Comparison of ENCODE assay signal across 1 cellular context in the genomic region with DNA sequence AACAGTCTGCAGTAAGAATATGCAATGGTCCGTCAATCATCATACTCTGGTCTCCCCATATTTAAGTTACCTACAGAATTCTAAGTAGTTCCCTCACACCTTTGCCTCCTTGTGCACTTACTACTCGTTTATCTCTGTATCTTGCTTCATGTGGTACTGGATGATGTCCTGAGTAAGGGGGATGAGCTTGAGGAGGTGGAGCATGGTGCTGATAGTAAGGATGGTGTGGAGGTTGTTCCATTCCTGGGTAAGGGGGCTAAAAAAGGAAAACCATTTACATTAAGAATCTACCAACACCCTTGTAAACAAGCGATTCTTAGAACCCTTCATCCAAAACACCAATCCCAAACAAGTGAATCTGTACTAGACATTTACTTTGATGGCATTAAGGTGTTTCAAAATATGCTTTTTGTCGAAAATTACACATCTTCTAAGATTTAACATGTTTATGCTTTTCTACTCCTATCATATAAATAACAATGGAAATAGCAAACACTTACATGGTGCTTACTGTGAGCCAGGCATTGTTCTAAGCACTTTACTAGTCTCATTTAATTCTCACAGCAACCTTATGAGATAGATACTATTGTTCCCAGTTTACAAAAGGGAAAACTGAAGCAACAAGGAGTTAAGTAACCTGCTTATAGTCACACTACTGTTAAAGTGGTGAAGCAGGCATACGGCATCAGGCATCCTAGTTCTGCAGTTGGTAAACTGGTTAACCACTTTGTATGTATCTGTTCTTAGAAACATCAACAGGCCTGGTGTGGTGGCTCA.
TF ChIP-seq lines count a peak whose summit lies in the region.

No MANE protein-coding gene starts in this region.

TF ChIP-seq in H1, 55 proteins besides CTCF, POLR2A, EP300 and RAD21:
- TF ChIP-seq TAF7 (optimal IDR thresholded peaks at IDR 0.05; ENCODE audit: borderline replicate concordance, low read depth, low read length) (no peak), BCL11A (IDR thresholded peaks at IDR 0.05; ENCODE audit: low read depth in 2 of 2, low read length in 2 of 2) (no peak), CEBPB (IDR thresholded peaks at IDR 0.05; ENCODE audit: low read depth, low read length) (no peak), CHD2 (IDR thresholded peaks at IDR 0.05; ENCODE audit: low read length) (no peak), MAFK (IDR thresholded peaks at IDR 0.05; ENCODE audit: low read depth, low read length) (no peak), TBP (IDR thresholded peaks at IDR 0.05; ENCODE audit: low read depth, low read length) (no peak), SAP30 (IDR thresholded peaks at IDR 0.05; ENCODE audit: insufficient read depth, insufficient replicate concordance, low read length) (no peak), FOSL1 (IDR thresholded peaks at IDR 0.05; ENCODE audit: insufficient read depth, low read depth, low read length) (no peak), SIRT6 (IDR thresholded peaks at IDR 0.05; ENCODE audit: low read length) (no peak), MAX (IDR thresholded peaks at IDR 0.05) (no peak), KDM4A (IDR thresholded peaks at IDR 0.05; ENCODE audit: low read depth, low read length, severe bottlenecking) (no peak), KDM5A (IDR thresholded peaks at IDR 0.05; ENCODE audit: low read length) (no peak), CTBP2 (IDR thresholded peaks at IDR 0.05; ENCODE audit: borderline replicate concordance, insufficient read depth, insufficient read length, low read length) (no peak), EZH2 (IDR thresholded peaks at IDR 0.05; ENCODE audit: low read depth, low read length, severe bottlenecking) (no peak), SP2 (IDR thresholded peaks at IDR 0.05; ENCODE audit: low read length) (no peak), SP1 (IDR thresholded peaks at IDR 0.05; ENCODE audit: low read depth, low read length) (no peak), SUZ12 (IDR thresholded peaks at IDR 0.05; ENCODE audit: low read length) (no peak), NANOG (IDR thresholded peaks at IDR 0.05; ENCODE audit: insufficient read depth, low read depth, low read length, poor library complexity, severe bottlenecking) (no peak)
- TF ChIP-seq, protein P1, sequence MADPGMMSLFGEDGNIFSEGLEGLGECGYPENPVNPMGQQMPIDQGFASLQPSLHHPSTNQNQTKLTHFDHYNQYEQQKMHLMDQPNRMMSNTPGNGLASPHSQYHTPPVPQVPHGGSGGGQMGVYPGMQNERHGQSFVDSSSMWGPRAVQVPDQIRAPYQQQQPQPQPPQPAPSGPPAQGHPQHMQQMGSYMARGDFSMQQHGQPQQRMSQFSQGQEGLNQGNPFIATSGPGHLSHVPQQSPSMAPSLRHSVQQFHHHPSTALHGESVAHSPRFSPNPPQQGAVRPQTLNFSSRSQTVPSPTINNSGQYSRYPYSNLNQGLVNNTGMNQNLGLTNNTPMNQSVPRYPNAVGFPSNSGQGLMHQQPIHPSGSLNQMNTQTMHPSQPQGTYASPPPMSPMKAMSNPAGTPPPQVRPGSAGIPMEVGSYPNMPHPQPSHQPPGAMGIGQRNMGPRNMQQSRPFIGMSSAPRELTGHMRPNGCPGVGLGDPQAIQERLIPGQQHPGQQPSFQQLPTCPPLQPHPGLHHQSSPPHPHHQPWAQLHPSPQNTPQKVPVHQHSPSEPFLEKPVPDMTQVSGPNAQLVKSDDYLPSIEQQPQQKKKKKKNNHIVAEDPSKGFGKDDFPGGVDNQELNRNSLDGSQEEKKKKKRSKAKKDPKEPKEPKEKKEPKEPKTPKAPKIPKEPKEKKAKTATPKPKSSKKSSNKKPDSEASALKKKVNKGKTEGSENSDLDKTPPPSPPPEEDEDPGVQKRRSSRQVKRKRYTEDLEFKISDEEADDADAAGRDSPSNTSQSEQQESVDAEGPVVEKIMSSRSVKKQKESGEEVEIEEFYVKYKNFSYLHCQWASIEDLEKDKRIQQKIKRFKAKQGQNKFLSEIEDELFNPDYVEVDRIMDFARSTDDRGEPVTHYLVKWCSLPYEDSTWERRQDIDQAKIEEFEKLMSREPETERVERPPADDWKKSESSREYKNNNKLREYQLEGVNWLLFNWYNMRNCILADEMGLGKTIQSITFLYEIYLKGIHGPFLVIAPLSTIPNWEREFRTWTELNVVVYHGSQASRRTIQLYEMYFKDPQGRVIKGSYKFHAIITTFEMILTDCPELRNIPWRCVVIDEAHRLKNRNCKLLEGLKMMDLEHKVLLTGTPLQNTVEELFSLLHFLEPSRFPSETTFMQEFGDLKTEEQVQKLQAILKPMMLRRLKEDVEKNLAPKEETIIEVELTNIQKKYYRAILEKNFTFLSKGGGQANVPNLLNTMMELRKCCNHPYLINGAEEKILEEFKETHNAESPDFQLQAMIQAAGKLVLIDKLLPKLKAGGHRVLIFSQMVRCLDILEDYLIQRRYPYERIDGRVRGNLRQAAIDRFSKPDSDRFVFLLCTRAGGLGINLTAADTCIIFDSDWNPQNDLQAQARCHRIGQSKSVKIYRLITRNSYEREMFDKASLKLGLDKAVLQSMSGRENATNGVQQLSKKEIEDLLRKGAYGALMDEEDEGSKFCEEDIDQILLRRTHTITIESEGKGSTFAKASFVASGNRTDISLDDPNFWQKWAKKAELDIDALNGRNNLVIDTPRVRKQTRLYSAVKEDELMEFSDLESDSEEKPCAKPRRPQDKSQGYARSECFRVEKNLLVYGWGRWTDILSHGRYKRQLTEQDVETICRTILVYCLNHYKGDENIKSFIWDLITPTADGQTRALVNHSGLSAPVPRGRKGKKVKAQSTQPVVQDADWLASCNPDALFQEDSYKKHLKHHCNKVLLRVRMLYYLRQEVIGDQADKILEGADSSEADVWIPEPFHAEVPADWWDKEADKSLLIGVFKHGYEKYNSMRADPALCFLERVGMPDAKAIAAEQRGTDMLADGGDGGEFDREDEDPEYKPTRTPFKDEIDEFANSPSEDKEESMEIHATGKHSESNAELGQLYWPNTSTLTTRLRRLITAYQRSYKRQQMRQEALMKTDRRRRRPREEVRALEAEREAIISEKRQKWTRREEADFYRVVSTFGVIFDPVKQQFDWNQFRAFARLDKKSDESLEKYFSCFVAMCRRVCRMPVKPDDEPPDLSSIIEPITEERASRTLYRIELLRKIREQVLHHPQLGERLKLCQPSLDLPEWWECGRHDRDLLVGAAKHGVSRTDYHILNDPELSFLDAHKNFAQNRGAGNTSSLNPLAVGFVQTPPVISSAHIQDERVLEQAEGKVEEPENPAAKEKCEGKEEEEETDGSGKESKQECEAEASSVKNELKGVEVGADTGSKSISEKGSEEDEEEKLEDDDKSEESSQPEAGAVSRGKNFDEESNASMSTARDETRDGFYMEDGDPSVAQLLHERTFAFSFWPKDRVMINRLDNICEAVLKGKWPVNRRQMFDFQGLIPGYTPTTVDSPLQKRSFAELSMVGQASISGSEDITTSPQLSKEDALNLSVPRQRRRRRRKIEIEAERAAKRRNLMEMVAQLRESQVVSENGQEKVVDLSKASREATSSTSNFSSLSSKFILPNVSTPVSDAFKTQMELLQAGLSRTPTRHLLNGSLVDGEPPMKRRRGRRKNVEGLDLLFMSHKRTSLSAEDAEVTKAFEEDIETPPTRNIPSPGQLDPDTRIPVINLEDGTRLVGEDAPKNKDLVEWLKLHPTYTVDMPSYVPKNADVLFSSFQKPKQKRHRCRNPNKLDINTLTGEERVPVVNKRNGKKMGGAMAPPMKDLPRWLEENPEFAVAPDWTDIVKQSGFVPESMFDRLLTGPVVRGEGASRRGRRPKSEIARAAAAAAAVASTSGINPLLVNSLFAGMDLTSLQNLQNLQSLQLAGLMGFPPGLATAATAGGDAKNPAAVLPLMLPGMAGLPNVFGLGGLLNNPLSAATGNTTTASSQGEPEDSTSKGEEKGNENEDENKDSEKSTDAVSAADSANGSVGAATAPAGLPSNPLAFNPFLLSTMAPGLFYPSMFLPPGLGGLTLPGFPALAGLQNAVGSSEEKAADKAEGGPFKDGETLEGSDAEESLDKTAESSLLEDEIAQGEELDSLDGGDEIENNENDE (IDR thresholded peaks at IDR 0.05; ENCODE audit: insufficient replicate concordance, low read length), result no peak
